ENCODE assay signal across 10 cellular contexts in genomic region chr4:114015444-114015899, GRCh38. TPM values are rescaled to one million over a fixed set of nuclear protein-coding genes. Genes with fewer than 3 reads are reported as not detected.
A peak's percentile ranks its signal among the peaks of the same experiment; 100 is the strongest.
DNase-seq lines count a peak whose midpoint lies in the region; TF ChIP-seq lines count a peak whose summit lies in the region.
"Had no signal": no experiment of that assay in that cellular context is flagged by ENCODE, and none has a peak within 500 bp of the region (broad histone marks: within the 10 kb centered on the region; RNA-seq: fewer than 3 reads in every experiment).

No MANE protein-coding gene starts in this region.

- peak; percentile 98 for DNase-seq in H4 (ENCODE audit: low spot score)
- peak; percentile 94 for DNase-seq in epithelial cell of proximal tubule (ENCODE audit: low read depth)
- DNase-seq in skeletal muscle cell (ENCODE audit: low read depth), result peak; percentile 99
- DNase-seq in activated T-helper 2 cell treated with anti-CD3 and anti-CD28 coated beads, Interferon-gamma antibody, Interleukin-2, Interleukin-4, amounts not matched to agents 10 μg/mL and 5 μg/mL and 100 μg/mL, durations not matched to agents 14 hours and 24 hours and 36 hours (ENCODE audit: low spot score), result no peak
- DNase-seq in stomach, result no peak
- DNase-seq in D341Med (ENCODE audit: low spot score), result no peak
- DNase-seq: head of caudate nucleus, Peyer's patch, substantia nigra had no signal

- H3K36me3 ChIP-seq in stomach, result no peaks in the 10 kb centered on the region
- H3K36me3 ChIP-seq: Peyer's patch had no signal

- H3K9me3 ChIP-seq in stomach, result no peaks in the 10 kb centered on the region
- H3K9me3 ChIP-seq: Peyer's patch had no signal

- no peak for TF ChIP-seq EP300 in stomach (IDR thresholded peaks at IDR 0.05)

- no peak overlapping the region for H3K4me3 Mint-ChIP-seq in activated T-helper 2 cell treated with anti-CD3 and anti-CD28 coated beads, Interferon-gamma antibody, Interleukin-2, Interleukin-4, amounts not matched to agents 10 μg/mL and 5 μg/mL and 100 μg/mL, durations not matched to agents 14 hours and 24 hours and 36 hours (ENCODE audit: low read depth)

- TF ChIP-seq CTCF in epithelial cell of proximal tubule (conservative IDR thresholded peaks at IDR 0.05; ENCODE audit: low read depth, low read length) (no peak), stomach (IDR thresholded peaks at IDR 0.05) (no peak)

- H3K27ac ChIP-seq in stomach, result no peak overlapping the region
- H3K27ac ChIP-seq: Peyer's patch had no signal

- no peak overlapping the region for H3K27ac Mint-ChIP-seq in activated T-helper 2 cell treated with anti-CD3 and anti-CD28 coated beads, Interferon-gamma antibody, Interleukin-2, Interleukin-4, amounts not matched to agents 10 μg/mL and 5 μg/mL and 100 μg/mL, durations not matched to agents 14 hours and 24 hours and 36 hours

- 32 to 62% (median 47%) methylated on average over 1 of the region's 1 CpG for WGBS in stomach, 5 donors

- intact Hi-C loops in activated T-helper 2 cell treated with anti-CD3 and anti-CD28 coated beads, Interferon-gamma antibody, Interleukin-2, Interleukin-4, amounts not matched to agents 10 μg/mL and 5 μg/mL and 100 μg/mL, durations not matched to agents 14 hours and 24 hours and 36 hours (cut with micrococcal nuclease), result no loop called here
- intact Hi-C loops in stomach (cut with DNase I; ENCODE audit: low total_unique reads), result no loop called here

- H3K9me3 Mint-ChIP-seq in activated T-helper 2 cell treated with anti-CD3 and anti-CD28 coated beads, Interferon-gamma antibody, Interleukin-2, Interleukin-4, amounts not matched to agents 10 μg/mL and 5 μg/mL and 100 μg/mL, durations not matched to agents 14 hours and 24 hours and 36 hours, result no peaks in the 10 kb centered on the region

- H3K36me3 Mint-ChIP-seq in activated T-helper 2 cell treated with anti-CD3 and anti-CD28 coated beads, Interferon-gamma antibody, Interleukin-2, Interleukin-4, amounts not matched to agents 10 μg/mL and 5 μg/mL and 100 μg/mL, durations not matched to agents 14 hours and 24 hours and 36 hours (ENCODE audit: low read depth), result no peaks in the 10 kb centered on the region

- H3K4me3 ChIP-seq in epithelial cell of proximal tubule (ENCODE audit: low read depth, low read length) (no peak overlapping the region), skeletal muscle cell (ENCODE audit: low read depth, low read length) (no peak overlapping the region), stomach (no peak overlapping the region)
- H3K4me3 ChIP-seq: Peyer's patch had no signal

- no peak for TF ChIP-seq POLR2A in stomach (IDR thresholded peaks at IDR 0.05)

- H3K4me1 ChIP-seq in stomach, result peaks cover 0 to 8% (median 0%) of the 10 kb centered on the region in 4 donors
- H3K4me1 ChIP-seq: Peyer's patch had no signal

- no peaks in the 10 kb centered on the region for H3K27me3 ChIP-seq in stomach
- H3K27me3 ChIP-seq: Peyer's patch had no signal

- no peaks in the 10 kb centered on the region for H3K4me1 Mint-ChIP-seq in activated T-helper 2 cell treated with anti-CD3 and anti-CD28 coated beads, Interferon-gamma antibody, Interleukin-2, Interleukin-4, amounts not matched to agents 10 μg/mL and 5 μg/mL and 100 μg/mL, durations not matched to agents 14 hours and 24 hours and 36 hours (ENCODE audit: low read depth)

- peaks cover 3% of the 10 kb centered on the region for H3K27me3 Mint-ChIP-seq in activated T-helper 2 cell treated with anti-CD3 and anti-CD28 coated beads, Interferon-gamma antibody, Interleukin-2, Interleukin-4, amounts not matched to agents 10 μg/mL and 5 μg/mL and 100 μg/mL, durations not matched to agents 14 hours and 24 hours and 36 hours (ENCODE audit: low read depth)

TF ChIP-seq in PFSK-1, 5 proteins besides CTCF, POLR2A, EP300 and RAD21:
- TF ChIP-seq TAF1 (IDR thresholded peaks at IDR 0.05; ENCODE audit: borderline replicate concordance, insufficient read depth, low read length) (no peak; the same call in 1 of the 2 replicates), REST (IDR thresholded peaks at IDR 0.05; ENCODE audit: insufficient read depth in 1 of 2, low read depth in 2 of 2, low read length in 2 of 2) (no peak), SIN3A (IDR thresholded peaks at IDR 0.05; ENCODE audit: borderline replicate concordance, insufficient read depth, low read length) (0 out of 2 replicates have a peak, but pooled peaks have one; percentile 37), POLR2AphosphoS5 (IDR thresholded peaks at IDR 0.05; ENCODE audit: low read depth, low read length) (peak; percentile 48; the same call in 1 of the 2 replicates), FOXP2 (optimal IDR thresholded peaks at IDR 0.05; ENCODE audit: borderline replicate concordance, extremely low read depth, extremely low read length, insufficient read depth) (no peak)

RNA-seq across cellular contexts. Expression of gene ARSJ, which starts 36.0 kb away (rescaled TPM):
- 21.4 and 24.4 TPM in 2 replicates for total RNA-seq in H4 (2014; rRNA removed; shearing (Covaris generic))
- 12.1 TPM for polyA plus RNA-seq in PFSK-1 (2012; ENCODE audit: insufficient read length, low read depth)
- total RNA-seq in epithelial cell of proximal tubule (28.5 and 31.9 TPM in 2 replicates), stomach (10 to 100 TPM in 1 of 5 donors, 1 to 10 TPM in 4; 4.1 to 23.3 (median 8.5) TPM)
- not detected in 2 replicates for total RNA-seq in activated T-helper 2 cell treated with anti-CD3 and anti-CD28 coated beads, Interferon-gamma antibody, Interleukin-2, Interleukin-4, amounts not matched to agents 10 μg/mL and 5 μg/mL and 100 μg/mL, durations not matched to agents 14 hours and 24 hours and 36 hours
- 1 to 10 TPM in 2 of 3 donors, under 1 TPM in 1; 0.92 to 1.9 (median 1.1) TPM for polyA plus RNA-seq in stomach

Comparison
In these comparisons a context has a peak if more than half of its experiments do, and no peak if none do; other contexts are left out.
1. DNase-seq: peak in H4 (single experiment), epithelial cell of proximal tubule (single experiment) and skeletal muscle cell (single experiment); none in activated T-helper 2 cell treated with anti-CD3 and anti-CD28 coated beads, Interferon-gamma antibody, Interleukin-2, Interleukin-4, amounts not matched to agents 10 μg/mL and 5 μg/mL and 100 μg/mL, durations not matched to agents 14 hours and 24 hours and 36 hours (single experiment), stomach (single experiment) and D341Med (single experiment).